Comparison of ENCODE assay signal across 9 cellular contexts in genomic region chr1:206921772-206922265, GRCh38. TPM values are rescaled to one million over a fixed set of nuclear protein-coding genes. Genes with fewer than 3 reads are reported as not detected.
DNase-seq lines count a peak whose midpoint lies in the region; ATAC-seq, FAIRE-seq and TF ChIP-seq lines count a peak whose summit lies in the region.
"Had no signal": no experiment of that assay in that cellular context is flagged by ENCODE, and none has a peak within 500 bp of the region (broad histone marks: within the 10 kb centered on the region; RNA-seq: fewer than 3 reads in every experiment).

TSS of gene FCMR (minus strand) at chr1:206921941. CDS start at chr1:206921854, 87 bp downstream.

- ATAC-seq in HG03571 (IDR thresholded peaks at IDR 0.05; ENCODE audit: unreplicated experiment): no peak

- peak within 1 kb of the TSS; percentile 88 for H3K27ac ChIP-seq in KOPT-K1 (ENCODE audit: low read depth, low read length, poor library complexity, severe bottlenecking)

- no peaks in the 10 kb centered on the region for H3K9me3 ChIP-seq in KOPT-K1 (ENCODE audit: insufficient read depth, low read length, poor library complexity, severe bottlenecking)
- H3K9me3 ChIP-seq: adrenal gland had no signal

- H3K36me3 Mint-ChIP-seq in activated T-helper 1 cell treated with anti-CD3 and anti-CD28 coated beads, Interleukin-12 subunit alpha, Interleukin-12 subunit beta, Interleukin-2, Interleukin-4 antibody, amounts not matched to agents 30 ng/mL and 10 ng/mL and 1 ng/mL, durations not matched to agents 14 hours and 24 hours and 36 hours (ENCODE audit: low read depth): peaks cover 23% of the 10 kb centered on the region

- H3K27me3 Mint-ChIP-seq in activated T-helper 1 cell treated with anti-CD3 and anti-CD28 coated beads, Interleukin-12 subunit alpha, Interleukin-12 subunit beta, Interleukin-2, Interleukin-4 antibody, amounts not matched to agents 30 ng/mL and 10 ng/mL and 1 ng/mL, durations not matched to agents 14 hours and 24 hours and 36 hours (ENCODE audit: insufficient read depth): no peaks in the 10 kb centered on the region

- FAIRE-seq in GM12892 (lab: Jason Lieb, UNC): no peak
- FAIRE-seq in urothelium cell line (lab: Jason Lieb, UNC): no peak

- peaks cover 17% of the 10 kb centered on the region for H3K4me1 Mint-ChIP-seq in activated T-helper 1 cell treated with anti-CD3 and anti-CD28 coated beads, Interleukin-12 subunit alpha, Interleukin-12 subunit beta, Interleukin-2, Interleukin-4 antibody, amounts not matched to agents 30 ng/mL and 10 ng/mL and 1 ng/mL, durations not matched to agents 14 hours and 24 hours and 36 hours (ENCODE audit: low read depth)

- no peak within 1 kb of the TSS for H3K4me3 Mint-ChIP-seq in activated T-helper 1 cell treated with anti-CD3 and anti-CD28 coated beads, Interleukin-12 subunit alpha, Interleukin-12 subunit beta, Interleukin-2, Interleukin-4 antibody, amounts not matched to agents 30 ng/mL and 10 ng/mL and 1 ng/mL, durations not matched to agents 14 hours and 24 hours and 36 hours

- H3K36me3 ChIP-seq in KOPT-K1 (ENCODE audit: insufficient read depth, low read length): no peaks in the 10 kb centered on the region
- H3K36me3 ChIP-seq: adrenal gland had no signal

- DNase-seq in GM12892 (ENCODE audit: insufficient read length) (no peak), pons (ENCODE audit: low spot score) (peak; percentile 86), OCI-M1 (lab: John Stamatoyannopoulos, UW) (no peak), HK-2 (ENCODE audit: unreplicated experiment) (no peak), urothelium cell line (ENCODE audit: low spot score) (no peak)
- DNase-seq in activated T-helper 1 cell treated with anti-CD3 and anti-CD28 coated beads, Interleukin-12 subunit alpha, Interleukin-12 subunit beta, Interleukin-2, Interleukin-4 antibody, amounts not matched to agents 30 ng/mL and 10 ng/mL and 1 ng/mL, durations not matched to agents 14 hours and 24 hours and 36 hours (ENCODE audit: low spot score): peak; percentile 54

- H3K27ac Mint-ChIP-seq in activated T-helper 1 cell treated with anti-CD3 and anti-CD28 coated beads, Interleukin-12 subunit alpha, Interleukin-12 subunit beta, Interleukin-2, Interleukin-4 antibody, amounts not matched to agents 30 ng/mL and 10 ng/mL and 1 ng/mL, durations not matched to agents 14 hours and 24 hours and 36 hours: no peak within 1 kb of the TSS

- peak; percentile 73 for TF ChIP-seq POLR2A in GM12892 (IDR thresholded peaks at IDR 0.05; ENCODE audit: low read depth, low read length)

- intact Hi-C loops in activated T-helper 1 cell treated with anti-CD3 and anti-CD28 coated beads, Interleukin-12 subunit alpha, Interleukin-12 subunit beta, Interleukin-2, Interleukin-4 antibody, amounts not matched to agents 30 ng/mL and 10 ng/mL and 1 ng/mL, durations not matched to agents 14 hours and 24 hours and 36 hours (cut with micrococcal nuclease): loop anchor here (2.0 to 10.0 kb wide), 6 partner anchors 17 to 580 kb away; partner anchors contain the start of genes CD55, DYRK3 and IKBKE

- H3K9me3 Mint-ChIP-seq in activated T-helper 1 cell treated with anti-CD3 and anti-CD28 coated beads, Interleukin-12 subunit alpha, Interleukin-12 subunit beta, Interleukin-2, Interleukin-4 antibody, amounts not matched to agents 30 ng/mL and 10 ng/mL and 1 ng/mL, durations not matched to agents 14 hours and 24 hours and 36 hours: no peaks in the 10 kb centered on the region

RNA-seq across cellular contexts. Expression of gene FCMR, which starts in this region (rescaled TPM):
- 110 TPM for polyA plus RNA-seq in GM12892 (2012; ENCODE audit: missing spikeins)
- total RNA-seq in activated T-helper 1 cell treated with anti-CD3 and anti-CD28 coated beads, Interleukin-12 subunit alpha, Interleukin-12 subunit beta, Interleukin-2, Interleukin-4 antibody, amounts not matched to agents 30 ng/mL and 10 ng/mL and 1 ng/mL, durations not matched to agents 14 hours and 24 hours and 36 hours: 24.5 and 27.9 TPM in 2 replicates

Comparison
In these comparisons a context has a peak if more than half of its experiments do, and no peak if none do; other contexts are left out.
1. DNase-seq: peak in activated T-helper 1 cell treated with anti-CD3 and anti-CD28 coated beads, Interleukin-12 subunit alpha, Interleukin-12 subunit beta, Interleukin-2, Interleukin-4 antibody, amounts not matched to agents 30 ng/mL and 10 ng/mL and 1 ng/mL, durations not matched to agents 14 hours and 24 hours and 36 hours (single experiment) and pons (single experiment); none in GM12892 (single experiment), OCI-M1 (single experiment), HK-2 (single experiment) and urothelium cell line (single experiment).